24 cellular contexts compared by ENCODE assay signal in genomic region chr12:70643927-70644326, GRCh38. TPM values are rescaled to one million over a fixed set of nuclear protein-coding genes. Genes with fewer than 3 reads are reported as not detected.
"Had no signal": no experiment of that assay in that cellular context is flagged by ENCODE, and none has a peak within 500 bp of the region (broad histone marks: within the 10 kb centered on the region; RNA-seq: fewer than 3 reads in every experiment).

No MANE protein-coding gene starts in this region.

- H3K27ac Mint-ChIP-seq: activated naive CD4-positive, alpha-beta T cell treated with anti-CD3 and anti-CD28 coated beads, Interleukin-2, amount 50 U/mL, for 72 hours; activated T-cell treated with anti-CD3 and anti-CD28 coated beads, Interleukin-2, amount 50 U/mL, for 24 hours; activated T-helper 17 cell treated with anti-CD3 and anti-CD28 coated beads, Interleukin-2, amount 50 U/mL, for 72 hours; endodermal cell; naive B cell; T-helper 2 cell treated with Interferon-gamma antibody and Interleukin-4, amounts not matched to agents 5 μg/mL and 100 μg/mL, for 36 hours; type B pancreatic cell; WTC11 had no signal

- H3K27me3 ChIP-seq: brain microvascular endothelial cell, colonic mucosa, foreskin keratinocyte, sigmoid colon, vagina had no signal

- H3K9me3 ChIP-seq: colonic mucosa, lower lobe of right lung, sigmoid colon, thoracic aorta, vagina had no signal

- H3K27me3 Mint-ChIP-seq: central memory CD8-positive, alpha-beta T cell had no signal

- H3K27ac ChIP-seq: colonic mucosa, foreskin keratinocyte, lower lobe of right lung, sigmoid colon, thoracic aorta, vagina had no signal

- H3K36me3 ChIP-seq: brain microvascular endothelial cell, colonic mucosa, lower lobe of right lung, sigmoid colon, thoracic aorta, vagina had no signal

- H3K36me3 Mint-ChIP-seq: activated naive CD4-positive, alpha-beta T cell treated with anti-CD3 and anti-CD28 coated beads, Interleukin-2, amount 50 U/mL, for 72 hours; naive B cell; type B pancreatic cell; WTC11 had no signal

- ATAC-seq: activated naive CD4-positive, alpha-beta T cell treated with anti-CD3 and anti-CD28 coated beads, Interleukin-2, amount 50 U/mL, for 72 hours; activated T-helper 17 cell treated with anti-CD3 and anti-CD28 coated beads, Interleukin-2, amount 50 U/mL, for 72 hours; foreskin keratinocyte; left lobe of liver; lower lobe of right lung; WTC11 had no signal

- H3K9me3 Mint-ChIP-seq: activated naive CD4-positive, alpha-beta T cell treated with anti-CD3 and anti-CD28 coated beads, Interleukin-2, amount 50 U/mL, for 72 hours; activated T-cell treated with anti-CD3 and anti-CD28 coated beads, Interleukin-2, amount 50 U/mL, for 24 hours; activated T-helper 17 cell treated with anti-CD3 and anti-CD28 coated beads, Interleukin-2, amount 50 U/mL, for 72 hours; central memory CD8-positive, alpha-beta T cell; endodermal cell; naive B cell; T-helper 2 cell treated with Interferon-gamma antibody and Interleukin-4, amounts not matched to agents 5 μg/mL and 100 μg/mL, for 36 hours; type B pancreatic cell; WTC11 had no signal

- H3K4me3 Mint-ChIP-seq: activated T-cell treated with anti-CD3 and anti-CD28 coated beads, Interleukin-2, amount 50 U/mL, for 24 hours; activated T-helper 17 cell treated with anti-CD3 and anti-CD28 coated beads, Interleukin-2, amount 50 U/mL, for 72 hours; central memory CD8-positive, alpha-beta T cell; endodermal cell; naive B cell; T-helper 2 cell treated with Interferon-gamma antibody and Interleukin-4, amounts not matched to agents 5 μg/mL and 100 μg/mL, for 36 hours; type B pancreatic cell; WTC11 had no signal

- DNase-seq: activated CD4-positive, alpha-beta T cell treated with anti-CD3 and anti-CD28 coated beads, Interleukin-2, amount 50 U/mL, for 4 hours; activated CD8-positive, alpha-beta memory T cell treated with anti-CD3 and anti-CD28 coated beads for 24 hours; activated CD8-positive, alpha-beta memory T cell treated with anti-CD3 and anti-CD28 coated beads, Interleukin-2, amount 50 U/mL, for 4 hours; activated T-cell treated with anti-CD3 and anti-CD28 coated beads, Interleukin-2, amount 50 U/mL, for 24 hours; aorta; brain microvascular endothelial cell; colonic mucosa; endodermal cell; foreskin keratinocyte; lower lobe of right lung; naive B cell; retina; sigmoid colon; stimulated activated CD4-positive, alpha-beta T cell treated with anti-CD3 and anti-CD28 coated beads, Interleukin-4, amount 100 ng/mL, for 1 hour; stimulated activated naive CD4-positive, alpha-beta T cell treated with Interleukin-2 at 50 U/mL for 16 hours had no signal

- H3K4me3 ChIP-seq: colonic mucosa, lower lobe of right lung, sigmoid colon, thoracic aorta, vagina had no signal

- H3K4me1 Mint-ChIP-seq: activated T-helper 17 cell treated with anti-CD3 and anti-CD28 coated beads, Interleukin-2, amount 50 U/mL, for 72 hours; central memory CD8-positive, alpha-beta T cell; endodermal cell; naive B cell had no signal

RNA-seq across cellular contexts. Expression of gene PTPRB, which starts 6.7 kb away (rescaled TPM):
- total RNA-seq: activated naive CD4-positive, alpha-beta T cell treated with anti-CD3 and anti-CD28 coated beads, Interleukin-2, amount 50 U/mL, for 72 hours had no signal
